In the genomic region with DNA sequence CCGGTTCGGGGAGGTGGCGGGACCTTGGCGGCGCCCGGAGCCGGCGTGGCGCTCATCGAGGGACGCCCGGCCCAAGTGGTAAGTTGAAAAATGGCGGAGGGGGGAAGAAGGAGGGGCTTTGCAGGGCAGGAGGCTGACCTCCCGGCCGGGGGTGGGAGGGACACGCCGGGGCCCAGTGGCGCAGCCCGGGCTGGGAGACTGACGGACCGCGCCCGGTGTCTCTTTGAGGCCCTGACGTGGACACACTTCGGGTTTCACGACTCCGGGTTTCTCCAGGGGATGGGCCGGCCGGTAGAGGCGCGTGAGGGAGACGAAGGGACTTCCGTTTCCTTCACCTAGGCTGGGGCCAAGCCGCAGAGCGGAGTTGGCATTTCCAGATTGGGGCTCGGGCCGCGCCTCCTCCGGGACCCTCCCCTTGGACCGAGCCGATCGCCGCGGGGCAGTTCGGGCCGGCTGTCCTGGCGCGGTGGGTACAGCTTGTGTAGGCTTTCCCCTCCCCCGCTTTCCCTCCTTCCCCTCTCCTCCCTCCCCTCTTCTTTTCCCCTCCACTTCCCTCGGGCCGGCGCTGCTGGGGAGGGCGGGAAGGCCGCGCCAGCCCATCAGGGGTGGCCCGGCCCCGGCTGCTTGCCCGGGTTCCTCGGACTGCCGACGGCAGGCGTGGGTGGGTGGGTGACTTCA, we compare ENCODE assay signal across 8 cellular contexts. TPM values are rescaled to one million over a fixed set of nuclear protein-coding genes. Genes with fewer than 3 reads are reported as not detected.
A peak's percentile ranks its signal among the peaks of the same experiment; 100 is the strongest.
DNase-seq lines count a peak whose midpoint lies in the region; ATAC-seq and TF ChIP-seq lines count a peak whose summit lies in the region.

Gene XIAP, plus strand, starts transcription at position 226 of the 678 bp plus-strand sequence. CDS start 25,610 bp downstream, outside the sequence.

- in situ Hi-C loops in GM13976 (cut with MboI; ENCODE audit: low sequenced_read_pairs, unreplicated experiment) (no loop called here), astrocyte of the spinal cord (cut with HindIII; ENCODE audit: low sequenced_read_pairs) (no loop called here)

- ATAC-seq in HG02678 (IDR thresholded peaks at IDR 0.05; ENCODE audit: unreplicated experiment) = peak; percentile 72
- ATAC-seq in sciatic nerve = peak; percentile 97

- intact Hi-C loops in sciatic nerve (cut with DNase I) = no loop called here

- H3K4me3 ChIP-seq in astrocyte of the spinal cord (ENCODE audit: low read depth, low read length) = peak within 1 kb of the TSS; percentile 65

- DNase-seq in GM13976 (ENCODE audit: low spot score) = peak; percentile 89
- peak; percentile 77 for DNase-seq in NCI-H146 treated with DMSO at 0.1 percent for 48 hours (lab: John Stamatoyannopoulos, UW; ENCODE audit: unreplicated experiment)
- DNase-seq in T1000 (lab: John Stamatoyannopoulos, UW) = peak; percentile 73
- DNase-seq in astrocyte of the spinal cord (ENCODE audit: low read depth, low spot score) = peak; percentile 87
- peak; percentile 13 to 90 (median 69) for DNase-seq in hypothalamus (lab: John Stamatoyannopoulos, UW)
- DNase-seq in sciatic nerve (ENCODE audit: low spot score) = peak; percentile 86
- no peak for DNase-seq in NCI-H128 (lab: John Stamatoyannopoulos, UW; ENCODE audit: unreplicated experiment)

- TF ChIP-seq CTCF in GM13976 (IDR thresholded peaks at IDR 0.05; ENCODE audit: borderline replicate concordance, control extremely low read depth, extremely low read depth, insufficient read depth, missing control alignments) (peak; percentile 18), astrocyte of the spinal cord (IDR thresholded peaks at IDR 0.05; ENCODE audit: low read depth, low read length) (no peak)

RNA-seq across cellular contexts. Expression of gene XIAP, which starts in this region (rescaled TPM):
- 62.0 TPM for total RNA-seq in sciatic nerve
